Comparison of ENCODE assay signal across 2 cellular contexts in genomic region chr6:149212202-149212601, GRCh38.
TF ChIP-seq lines count a peak whose summit lies in the region.

No MANE protein-coding gene starts in this region.

TF ChIP-seq in IMR-90, 13 proteins besides CTCF, POLR2A, EP300 and RAD21:
- TF ChIP-seq ELK1 (IDR thresholded peaks at IDR 0.05; ENCODE audit: borderline replicate concordance, low read depth, low read length) (no peak), RCOR1 (IDR thresholded peaks at IDR 0.05; ENCODE audit: insufficient replicate concordance, low read length) (no peak), BHLHE40 (IDR thresholded peaks at IDR 0.05; ENCODE audit: low read depth, low read length) (no peak), CEBPB (IDR thresholded peaks at IDR 0.05; ENCODE audit: low read depth, low read length) (no peak), SMC3 (IDR thresholded peaks at IDR 0.05; ENCODE audit: low read depth, low read length) (no peak), MAZ (IDR thresholded peaks at IDR 0.05; ENCODE audit: borderline replicate concordance, low read depth, low read length) (no peak), CHD1 (IDR thresholded peaks at IDR 0.05; ENCODE audit: low read depth, low read length) (no peak), RFX5 (IDR thresholded peaks at IDR 0.05; ENCODE audit: low read depth, low read length) (no peak), FOS (IDR thresholded peaks at IDR 0.05; ENCODE audit: low read depth, low read length) (no peak), MAFK (IDR thresholded peaks at IDR 0.05; ENCODE audit: low read depth, low read length) (no peak), USF2 (IDR thresholded peaks at IDR 0.05; ENCODE audit: low read depth, low read length) (no peak), NFE2L2 (IDR thresholded peaks at IDR 0.05; ENCODE audit: low read depth, low read length) (no peak), MXI1 (IDR thresholded peaks at IDR 0.05; ENCODE audit: borderline replicate concordance, low read depth, low read length) (no peak)

TF ChIP-seq in HepG2, 621 proteins besides CTCF, POLR2A, EP300 and RAD21 (continued from another document):
- no peak for TF ChIP-seq ATF1 (CRISPR knock-in tag; IDR thresholded peaks at IDR 0.05)
- TF ChIP-seq RFXAP (CRISPR knock-in tag; IDR thresholded peaks at IDR 0.05; ENCODE audit: borderline replicate concordance) = no peak
- TF ChIP-seq TAF15 (IDR thresholded peaks at IDR 0.05; ENCODE audit: low read depth, low read length, poor library complexity, severe bottlenecking) = no peak
- no peak for TF ChIP-seq HBP1 (CRISPR knock-in tag; IDR thresholded peaks at IDR 0.05; ENCODE audit: low read depth)
- TF ChIP-seq PAX8 (CRISPR knock-in tag; IDR thresholded peaks at IDR 0.05; ENCODE audit: borderline replicate concordance) = no peak
- no peak for TF ChIP-seq SCMH1 (CRISPR knock-in tag; IDR thresholded peaks at IDR 0.05; ENCODE audit: borderline replicate concordance)
- TF ChIP-seq, protein P1, sequence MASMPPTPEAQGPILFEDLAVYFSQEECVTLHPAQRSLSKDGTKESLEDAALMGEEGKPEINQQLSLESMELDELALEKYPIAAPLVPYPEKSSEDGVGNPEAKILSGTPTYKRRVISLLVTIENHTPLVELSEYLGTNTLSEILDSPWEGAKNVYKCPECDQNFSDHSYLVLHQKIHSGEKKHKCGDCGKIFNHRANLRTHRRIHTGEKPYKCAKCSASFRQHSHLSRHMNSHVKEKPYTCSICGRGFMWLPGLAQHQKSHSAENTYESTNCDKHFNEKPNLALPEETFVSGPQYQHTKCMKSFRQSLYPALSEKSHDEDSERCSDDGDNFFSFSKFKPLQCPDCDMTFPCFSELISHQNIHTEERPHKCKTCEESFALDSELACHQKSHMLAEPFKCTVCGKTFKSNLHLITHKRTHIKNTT (CRISPR knock-in tag; IDR thresholded peaks at IDR 0.05) = no peak
- TF ChIP-seq NFIB (CRISPR knock-in tag; IDR thresholded peaks at IDR 0.05; ENCODE audit: borderline replicate concordance) = no peak
- TF ChIP-seq, protein P2, sequence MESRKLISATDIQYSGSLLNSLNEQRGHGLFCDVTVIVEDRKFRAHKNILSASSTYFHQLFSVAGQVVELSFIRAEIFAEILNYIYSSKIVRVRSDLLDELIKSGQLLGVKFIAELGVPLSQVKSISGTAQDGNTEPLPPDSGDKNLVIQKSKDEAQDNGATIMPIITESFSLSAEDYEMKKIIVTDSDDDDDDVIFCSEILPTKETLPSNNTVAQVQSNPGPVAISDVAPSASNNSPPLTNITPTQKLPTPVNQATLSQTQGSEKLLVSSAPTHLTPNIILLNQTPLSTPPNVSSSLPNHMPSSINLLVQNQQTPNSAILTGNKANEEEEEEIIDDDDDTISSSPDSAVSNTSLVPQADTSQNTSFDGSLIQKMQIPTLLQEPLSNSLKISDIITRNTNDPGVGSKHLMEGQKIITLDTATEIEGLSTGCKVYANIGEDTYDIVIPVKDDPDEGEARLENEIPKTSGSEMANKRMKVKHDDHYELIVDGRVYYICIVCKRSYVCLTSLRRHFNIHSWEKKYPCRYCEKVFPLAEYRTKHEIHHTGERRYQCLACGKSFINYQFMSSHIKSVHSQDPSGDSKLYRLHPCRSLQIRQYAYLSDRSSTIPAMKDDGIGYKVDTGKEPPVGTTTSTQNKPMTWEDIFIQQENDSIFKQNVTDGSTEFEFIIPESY (CRISPR knock-in tag; IDR thresholded peaks at IDR 0.05) = no peak
